24 cellular contexts compared by ENCODE assay signal in genomic region chr16:5461574-5461973, GRCh38.
"Had no signal": no experiment of that assay in that cellular context is flagged by ENCODE, and none has a peak within 500 bp of the region (broad histone marks: within the 10 kb centered on the region; RNA-seq: fewer than 3 reads in every experiment).

No MANE protein-coding gene starts in this region.

- H3K36me3 Mint-ChIP-seq: naive thymus-derived CD4-positive, alpha-beta T cell; type B pancreatic cell had no signal

- ATAC-seq: foreskin keratinocyte; gastroesophageal sphincter; heart left ventricle; left lung; naive thymus-derived CD4-positive, alpha-beta T cell; pancreas; sciatic nerve had no signal

- H3K27me3 Mint-ChIP-seq: dendritic cell treated with granulocyte-macrophage colony-stimulating factor and Interleukin-4, amounts not matched to agents 40 ng/mL and 50 ng/mL, for 4 days had no signal

- H3K9me3 Mint-ChIP-seq: dendritic cell treated with granulocyte-macrophage colony-stimulating factor and Interleukin-4, amounts not matched to agents 40 ng/mL and 50 ng/mL, for 4 days; endodermal cell; nephron; type B pancreatic cell had no signal

- DNase-seq: colonic mucosa; effector CD8-positive, alpha-beta T cell; endodermal cell; foreskin keratinocyte; heart left ventricle; kidney; left lung; mammary epithelial cell; mesendoderm; midbrain; naive thymus-derived CD4-positive, alpha-beta T cell; pancreas; stimulated activated CD4-positive, alpha-beta T cell treated with anti-CD3 and anti-CD28 coated beads, Interleukin-12 subunit alpha, Interleukin-12 subunit beta, amount 100 ng/mL, for 4 hours; stimulated activated CD4-positive, alpha-beta T cell treated with anti-CD3 and anti-CD28 coated beads, Interleukin-1b, Interleukin-23, amount 100 ng/mL, for 48 hours; stimulated activated CD4-positive, alpha-beta T cell treated with anti-CD3 and anti-CD28 coated beads, Interleukin-4, amount 100 ng/mL, for 1 hour; stimulated activated CD8-positive, alpha-beta memory T cell treated with anti-CD3 and anti-CD28 coated beads, Interleukin-4, amount 100 ng/mL, for 48 hours; stimulated activated naive CD4-positive, alpha-beta T cell; stomach; thyroid gland had no signal

- H3K4me3 Mint-ChIP-seq: dendritic cell treated with granulocyte-macrophage colony-stimulating factor and Interleukin-4, amounts not matched to agents 40 ng/mL and 50 ng/mL, for 4 days; endodermal cell; naive thymus-derived CD4-positive, alpha-beta T cell; nephron; type B pancreatic cell had no signal

- H3K27ac Mint-ChIP-seq: dendritic cell treated with granulocyte-macrophage colony-stimulating factor and Interleukin-4, amounts not matched to agents 40 ng/mL and 50 ng/mL, for 4 days; endodermal cell; naive thymus-derived CD4-positive, alpha-beta T cell; nephron; type B pancreatic cell had no signal

- H3K4me1 Mint-ChIP-seq: endodermal cell; naive thymus-derived CD4-positive, alpha-beta T cell; nephron had no signal
